In the genomic region with DNA sequence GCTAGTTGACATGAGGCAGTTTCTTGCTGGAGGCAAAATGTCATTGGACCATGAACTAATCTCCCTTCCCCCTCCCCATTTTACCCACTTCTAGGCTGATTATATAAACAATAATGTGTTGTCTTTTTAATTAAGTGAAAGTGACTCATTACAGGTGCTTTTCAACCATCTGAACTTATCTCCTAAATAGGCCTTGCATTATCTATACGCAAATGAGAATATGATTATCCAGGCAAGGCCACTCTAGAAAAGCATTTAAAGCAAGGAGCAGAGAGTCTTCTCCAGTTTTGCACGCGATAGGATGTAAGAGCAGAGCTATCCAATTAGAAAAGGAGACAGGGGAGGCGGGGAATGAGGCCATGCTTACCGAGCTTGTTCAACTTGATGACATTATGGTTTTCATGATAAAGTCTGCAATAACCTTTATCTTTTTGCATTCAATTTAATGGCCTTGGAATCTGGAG, we compare ENCODE assay signal across 1 cellular context.
TF ChIP-seq lines count a peak whose summit lies in the region.

No MANE protein-coding gene starts in this region.

TF ChIP-seq in HEK293T, 16 proteins besides CTCF, POLR2A, EP300 and RAD21 (continued from another document):
- TF ChIP-seq, protein P1, sequence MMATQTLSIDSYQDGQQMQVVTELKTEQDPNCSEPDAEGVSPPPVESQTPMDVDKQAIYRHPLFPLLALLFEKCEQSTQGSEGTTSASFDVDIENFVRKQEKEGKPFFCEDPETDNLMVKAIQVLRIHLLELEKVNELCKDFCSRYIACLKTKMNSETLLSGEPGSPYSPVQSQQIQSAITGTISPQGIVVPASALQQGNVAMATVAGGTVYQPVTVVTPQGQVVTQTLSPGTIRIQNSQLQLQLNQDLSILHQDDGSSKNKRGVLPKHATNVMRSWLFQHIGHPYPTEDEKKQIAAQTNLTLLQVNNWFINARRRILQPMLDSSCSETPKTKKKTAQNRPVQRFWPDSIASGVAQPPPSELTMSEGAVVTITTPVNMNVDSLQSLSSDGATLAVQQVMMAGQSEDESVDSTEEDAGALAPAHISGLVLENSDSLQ (IDR thresholded peaks at IDR 0.05): no peak
- TF ChIP-seq ARNT (IDR thresholded peaks at IDR 0.05) (no peak), SP1 (IDR thresholded peaks at IDR 0.05) (no peak), ELF4 (IDR thresholded peaks at IDR 0.05) (no peak)
